In genomic region chr3:32780735-32781210, GRCh38 we compare ENCODE assay signal across 1 cellular context.
TF ChIP-seq lines count a peak whose summit lies in the region.

No MANE protein-coding gene starts in this region.

TF ChIP-seq in H1, 55 proteins besides CTCF, POLR2A, EP300 and RAD21 (continued from another document):
- TF ChIP-seq RXRA (IDR thresholded peaks at IDR 0.05; ENCODE audit: insufficient read depth, low read depth, low read length) (no peak), EZH2 (IDR thresholded peaks at IDR 0.05; ENCODE audit: low read depth, low read length, severe bottlenecking) (no peak), POLR2AphosphoS5 (IDR thresholded peaks at IDR 0.05; ENCODE audit: low read depth, low read length) (no peak; the same call in 1 of the 2 replicates), MAX (IDR thresholded peaks at IDR 0.05) (0 out of 2 replicates have a peak, but pooled peaks have one; percentile 29), TBP (IDR thresholded peaks at IDR 0.05; ENCODE audit: low read depth, low read length) (no peak; the same call in 1 of the 2 replicates), KDM5A (IDR thresholded peaks at IDR 0.05; ENCODE audit: low read length) (no peak), SP4 (IDR thresholded peaks at IDR 0.05; ENCODE audit: low read length) (peak; percentile 75), HDAC6 (IDR thresholded peaks at IDR 0.05; ENCODE audit: low read depth, low read length) (no peak), TEAD4 (IDR thresholded peaks at IDR 0.05; ENCODE audit: low read depth, low read length) (peak; percentile 98), POU5F1 (IDR thresholded peaks at IDR 0.05; ENCODE audit: low read depth, low read length) (peak; percentile 77; the same call in 1 of the 2 replicates), SP1 (IDR thresholded peaks at IDR 0.05; ENCODE audit: low read depth, low read length) (peak; percentile 89), RFX5 (IDR thresholded peaks at IDR 0.05; ENCODE audit: borderline replicate concordance, low read depth, low read length) (no peak), BCL11A (IDR thresholded peaks at IDR 0.05; ENCODE audit: low read depth in 2 of 2, low read length in 2 of 2) (peak in 1 of 2 experiments; percentile 9), HDAC2 (IDR thresholded peaks at IDR 0.05; ENCODE audit: borderline replicate concordance in 1 of 2, low read depth in 2 of 2, low read length in 2 of 2) (peak in 1 of 2 experiments; percentile 79; a peak in 1 of 4 replicates), CTBP2 (IDR thresholded peaks at IDR 0.05; ENCODE audit: borderline replicate concordance, insufficient read depth, insufficient read length, low read length) (peak; percentile 98), TAF7 (optimal IDR thresholded peaks at IDR 0.05; ENCODE audit: borderline replicate concordance, low read depth, low read length) (peak; percentile 9), YY1 (IDR thresholded peaks at IDR 0.05; ENCODE audit: low read depth, low read length) (no peak), EGR1 (IDR thresholded peaks at IDR 0.05; ENCODE audit: borderline replicate concordance, low read depth, low read length) (peak; percentile 82), SP2 (IDR thresholded peaks at IDR 0.05; ENCODE audit: low read length) (no peak), ASH2L (IDR thresholded peaks at IDR 0.05; ENCODE audit: low read length) (peak; percentile 84), ZNF274 (IDR thresholded peaks at IDR 0.05; ENCODE audit: borderline replicate concordance, extremely low read depth, low read length) (no peak)
- TF ChIP-seq, protein P1, sequence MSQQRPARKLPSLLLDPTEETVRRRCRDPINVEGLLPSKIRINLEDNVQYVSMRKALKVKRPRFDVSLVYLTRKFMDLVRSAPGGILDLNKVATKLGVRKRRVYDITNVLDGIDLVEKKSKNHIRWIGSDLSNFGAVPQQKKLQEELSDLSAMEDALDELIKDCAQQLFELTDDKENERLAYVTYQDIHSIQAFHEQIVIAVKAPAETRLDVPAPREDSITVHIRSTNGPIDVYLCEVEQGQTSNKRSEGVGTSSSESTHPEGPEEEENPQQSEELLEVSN (IDR thresholded peaks at IDR 0.05): no peak
- TF ChIP-seq, protein P2, sequence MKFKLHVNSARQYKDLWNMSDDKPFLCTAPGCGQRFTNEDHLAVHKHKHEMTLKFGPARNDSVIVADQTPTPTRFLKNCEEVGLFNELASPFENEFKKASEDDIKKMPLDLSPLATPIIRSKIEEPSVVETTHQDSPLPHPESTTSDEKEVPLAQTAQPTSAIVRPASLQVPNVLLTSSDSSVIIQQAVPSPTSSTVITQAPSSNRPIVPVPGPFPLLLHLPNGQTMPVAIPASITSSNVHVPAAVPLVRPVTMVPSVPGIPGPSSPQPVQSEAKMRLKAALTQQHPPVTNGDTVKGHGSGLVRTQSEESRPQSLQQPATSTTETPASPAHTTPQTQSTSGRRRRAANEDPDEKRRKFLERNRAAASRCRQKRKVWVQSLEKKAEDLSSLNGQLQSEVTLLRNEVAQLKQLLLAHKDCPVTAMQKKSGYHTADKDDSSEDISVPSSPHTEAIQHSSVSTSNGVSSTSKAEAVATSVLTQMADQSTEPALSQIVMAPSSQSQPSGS (IDR thresholded peaks at IDR 0.05; ENCODE audit: low read length): peak; percentile 26; the same call in 1 of the 2 replicates
